ENCODE assay signal across 19 cellular contexts in genomic region chr7:46209611-46210170, GRCh38.
DNase-seq lines count a peak whose midpoint lies in the region; ATAC-seq and TF ChIP-seq lines count a peak whose summit lies in the region.
"Had no signal": no experiment of that assay in that cellular context is flagged by ENCODE, and none has a peak within 500 bp of the region (broad histone marks: within the 10 kb centered on the region; RNA-seq: fewer than 3 reads in every experiment).

No MANE protein-coding gene starts in this region.

- no peak overlapping the region for H3K4me2 ChIP-seq in neural progenitor cell

- H3K9me3 Mint-ChIP-seq in endothelial cell (ENCODE audit: unreplicated experiment) (no peaks in the 10 kb centered on the region), neural progenitor cell (peaks cover 6% of the 10 kb centered on the region), HFFc6 (no peaks in the 10 kb centered on the region)
- H3K9me3 Mint-ChIP-seq: H9 had no signal

- H3F3A ChIP-seq in neural progenitor cell (ENCODE audit: low read depth) = no peaks in the 10 kb centered on the region

- H3K27me3 Mint-ChIP-seq in endothelial cell (ENCODE audit: unreplicated experiment) (peaks cover 9% of the 10 kb centered on the region), neural progenitor cell (ENCODE audit: insufficient read depth, low read depth) (no peaks in the 10 kb centered on the region), HFFc6 (ENCODE audit: insufficient read depth) (no peaks in the 10 kb centered on the region; the same call in 1 of the 2 replicates)
- H3K27me3 Mint-ChIP-seq: B cell; CD8-positive, alpha-beta memory T cell had no signal

- H3K4me3 ChIP-seq in neural progenitor cell (no peak overlapping the region), vagina (no peak overlapping the region), BE2C (ENCODE audit: low read depth, low read length) (no peak overlapping the region)

- H3K9me3 ChIP-seq in neural progenitor cell (ENCODE audit: low read depth) = no peaks in the 10 kb centered on the region
- H3K9me3 ChIP-seq in vagina = no peaks in the 10 kb centered on the region
- H3K9me3 ChIP-seq in BE2C = no peaks in the 10 kb centered on the region
- H3K9me3 ChIP-seq: Caco-2 had no signal

- peak overlapping the region; percentile 82; the same call in 1 of the 2 replicates for H3K27ac ChIP-seq in VCaP
- no peak overlapping the region for H3K27ac ChIP-seq in neural progenitor cell
- H3K27ac ChIP-seq in vagina = no peak overlapping the region

- H3K4me3 Mint-ChIP-seq in endothelial cell (ENCODE audit: unreplicated experiment) (no peak overlapping the region), neural progenitor cell (no peak overlapping the region), HFFc6 (no peak overlapping the region)
- H3K4me3 Mint-ChIP-seq: B cell; CD4-positive, CD25-positive, alpha-beta regulatory T cell; CD8-positive, alpha-beta memory T cell; H9; IgD-negative memory B cell had no signal

- DNase-seq in endothelial cell (ENCODE audit: low spot score) = no peak
- no peak for DNase-seq in neural progenitor cell (ENCODE audit: low spot score)
- peak; percentile 64 to 85 for DNase-seq in vagina (ENCODE audit: extremely low spot score in 2 of 2)
- no peak for DNase-seq in BE2C
- no peak for DNase-seq in HFFc6
- DNase-seq: C1 segment of cervical spinal cord; Caco-2; CD4-positive, CD25-positive, alpha-beta regulatory T cell; CD8-positive, alpha-beta memory T cell; DMS153; DMS79; GDM1; GOT3; H9; KBM-7 had no signal

- H3K4me1 ChIP-seq in neural progenitor cell (peaks cover 4% of the 10 kb centered on the region), vagina (no peaks in the 10 kb centered on the region), BE2C (no peaks in the 10 kb centered on the region)

- H3K36me3 Mint-ChIP-seq in endothelial cell (ENCODE audit: low read depth, unreplicated experiment) (peaks cover 5% of the 10 kb centered on the region), neural progenitor cell (no peaks in the 10 kb centered on the region), HFFc6 (ENCODE audit: low read depth) (no peaks in the 10 kb centered on the region)
- H3K36me3 Mint-ChIP-seq: CD4-positive, CD25-positive, alpha-beta regulatory T cell; CD8-positive, alpha-beta memory T cell; IgD-negative memory B cell had no signal

- no peak overlapping the region for H2AFZ ChIP-seq in neural progenitor cell (replicated peaks)

- H3K27me3 ChIP-seq in neural progenitor cell = no peaks in the 10 kb centered on the region
- no peaks in the 10 kb centered on the region for H3K27me3 ChIP-seq in vagina
- H3K27me3 ChIP-seq in BE2C = no peaks in the 10 kb centered on the region

- no peaks in the 10 kb centered on the region for H3K36me3 ChIP-seq in neural progenitor cell
- H3K36me3 ChIP-seq in vagina = no peaks in the 10 kb centered on the region
- H3K36me3 ChIP-seq in BE2C = no peaks in the 10 kb centered on the region

- no peak overlapping the region for H3K9ac ChIP-seq in neural progenitor cell

- H3K27ac Mint-ChIP-seq in endothelial cell (ENCODE audit: unreplicated experiment) (peak overlapping the region; percentile 94), neural progenitor cell (peak overlapping the region; percentile 50), HFFc6 (no peak overlapping the region)
- H3K27ac Mint-ChIP-seq: B cell; CD4-positive, CD25-positive, alpha-beta regulatory T cell; CD8-positive, alpha-beta memory T cell had no signal

- no peak for TF ChIP-seq CTCF in VCaP (conservative IDR thresholded peaks at IDR 0.05)
- TF ChIP-seq CTCF in endothelial cell (IDR thresholded peaks at IDR 0.05; ENCODE audit: unreplicated experiment) = no peak
- no peak for TF ChIP-seq CTCF in neural progenitor cell (IDR thresholded peaks at IDR 0.05)
- no peak for TF ChIP-seq CTCF in vagina (IDR thresholded peaks at IDR 0.05)
- TF ChIP-seq CTCF in BE2C (IDR thresholded peaks at IDR 0.05; ENCODE audit: low read depth, low read length) = no peak
- no peak for TF ChIP-seq CTCF in HFFc6 (IDR thresholded peaks at IDR 0.05)

- no peaks in the 10 kb centered on the region for H3K79me2 ChIP-seq in neural progenitor cell (ENCODE audit: low read depth)

- no peak for TF ChIP-seq POLR2A in vagina (IDR thresholded peaks at IDR 0.05)

- ATAC-seq in HG03108 (IDR thresholded peaks at IDR 0.05; ENCODE audit: unreplicated experiment) = no peak

- intact Hi-C loops in vagina (cut with DNase I) = no loop called here

- H4K20me1 ChIP-seq in neural progenitor cell (ENCODE audit: low read depth) = no peaks in the 10 kb centered on the region

- H3K4me1 Mint-ChIP-seq in endothelial cell (ENCODE audit: unreplicated experiment) (peaks cover 48% of the 10 kb centered on the region), neural progenitor cell (peaks cover 15% of the 10 kb centered on the region), HFFc6 (ENCODE audit: low read depth) (peaks cover 41% of the 10 kb centered on the region)
- H3K4me1 Mint-ChIP-seq: B cell; CD8-positive, alpha-beta memory T cell had no signal

Comparison
In these comparisons a context has a peak if more than half of its experiments do, and no peak if none do; other contexts are left out.
1. DNase-seq: peak in vagina (2 of 2); none in endothelial cell (single experiment), neural progenitor cell (single experiment), BE2C (single experiment) and HFFc6 (single experiment).